ENCODE assay signal across 10 cellular contexts in the genomic region with DNA sequence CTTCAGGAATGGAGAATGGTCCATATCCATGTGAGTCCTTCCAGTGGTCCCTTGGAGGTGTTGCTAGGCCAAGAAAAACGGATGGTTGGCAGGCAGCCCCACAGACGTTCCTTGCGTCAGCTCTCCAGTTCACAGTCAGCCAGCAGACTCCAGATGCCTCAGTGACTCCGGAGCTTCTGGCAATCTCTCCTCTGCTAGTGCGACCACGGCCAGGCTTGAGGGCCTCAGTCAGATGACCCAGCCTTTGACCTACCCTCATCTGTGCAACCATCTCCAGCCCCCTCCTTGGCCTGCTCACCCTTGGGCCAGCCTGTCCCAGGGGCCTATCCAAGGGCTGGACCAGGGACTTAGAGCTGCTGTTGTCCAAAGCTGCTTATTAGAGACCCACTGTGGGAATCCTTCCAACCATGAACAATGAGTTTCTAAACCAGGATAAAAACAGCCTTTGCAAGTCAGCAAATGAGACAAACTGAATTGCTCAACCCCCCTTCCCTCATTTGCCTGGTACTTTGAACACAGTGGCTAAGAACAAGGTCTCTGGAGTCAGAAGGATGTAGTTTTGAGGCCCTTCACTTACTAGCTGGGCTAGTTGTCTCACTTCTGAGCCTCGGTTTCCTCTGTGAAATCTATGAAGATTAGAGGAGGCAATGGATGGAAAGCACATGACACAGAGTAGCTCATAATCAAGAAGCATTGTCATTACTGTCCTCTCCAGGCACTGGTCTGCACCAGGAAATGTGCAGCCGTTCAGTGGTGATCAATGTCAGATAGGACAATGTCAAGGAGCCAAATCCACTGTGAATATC. TPM values are rescaled to one million over a fixed set of nuclear protein-coding genes. Genes with fewer than 3 reads are reported as not detected.
DNase-seq lines count a peak whose midpoint lies in the region; ATAC-seq and TF ChIP-seq lines count a peak whose summit lies in the region.
"Had no signal": no experiment of that assay in that cellular context is flagged by ENCODE, and none has a peak within 500 bp of the region (broad histone marks: within the 10 kb centered on the region; RNA-seq: fewer than 3 reads in every experiment).

No MANE protein-coding gene starts in this region.

- peaks cover 15% of the 10 kb centered on the region for H3K36me3 ChIP-seq in Panc1 (ENCODE audit: control insufficient read depth, insufficient read depth, low read length)
- H3K36me3 ChIP-seq in suprapubic skin, result peaks cover 20% of the 10 kb centered on the region
- H3K36me3 ChIP-seq in A673 (ENCODE audit: insufficient read depth, low read length, poor library complexity, severe bottlenecking), result peaks cover 33% of the 10 kb centered on the region

- no peak for DNase-seq in Panc1 (ENCODE audit: low read depth, low spot score)
- DNase-seq in fibroblast of gingiva (ENCODE audit: low read depth), result peak; percentile 33
- peak; percentile 88 for DNase-seq in midbrain (lab: John Stamatoyannopoulos, UW)
- peak; percentile 85 to 90 for DNase-seq in suprapubic skin (ENCODE audit: low spot score in 2 of 2)
- no peak for DNase-seq in A673 (ENCODE audit: low spot score)
- DNase-seq in MV-4-11 (lab: John Stamatoyannopoulos, UW), result no peak
- DNase-seq in activated gamma-delta T cell treated with Interleukin-2 at 50 U/mL for 16 hours, result no peak
- DNase-seq: GF-D8 had no signal

- POLR2A ChIA-PET in Panc1 (lab: Charles Lee) (no interaction called here), A673 (lab: Charles Lee; ENCODE audit: low non-redundant PET) (no interaction called here)

- intact Hi-C loops in Panc1 (cut with micrococcal nuclease; ENCODE audit: unreplicated experiment) (no loop called here), A673 (cut with micrococcal nuclease; ENCODE audit: unreplicated experiment) (no loop called here)

- CTCF ChIA-PET in Panc1 (lab: Charles Lee), result interaction anchor here (0.6 kb wide), 1 partner anchor 164 kb away, joined by 3 read pairs; no protein-coding TSS in a partner anchor
- CTCF ChIA-PET in A673 (lab: Charles Lee), result interaction anchor here (1.0 kb wide), 1 partner anchor 100 kb away, joined by 3 read pairs; no protein-coding TSS in a partner anchor

- BruUV-seq in Panc1 (replicated peaks; lab: Mats Ljungman, UMichigan) (no TSS peak), A673 (replicated peaks; lab: Mats Ljungman, UMichigan) (no TSS peak)

- in situ Hi-C loops in Panc1 (cut with HindIII; ENCODE audit: low pct_unique_long_range_greater_than_20kb, low sequenced_read_pairs), result no loop called here

- H3K27ac ChIP-seq in Panc1 (ENCODE audit: low read length) (no peak overlapping the region), suprapubic skin (peak overlapping the region; percentile 28), A673 (ENCODE audit: low read depth, low read length, poor library complexity, severe bottlenecking) (no peak overlapping the region)
- H3K27ac ChIP-seq: parathyroid adenoma had no signal

- ATAC-seq in Panc1 (0 out of 2 replicates have a peak, but pooled peaks have one; percentile 19), HG02970 (IDR thresholded peaks at IDR 0.05; ENCODE audit: low FRiP score, unreplicated experiment) (no peak)

- no peak for TF ChIP-seq EP300 in suprapubic skin (IDR thresholded peaks at IDR 0.05)

- H3K9me3 ChIP-seq in Panc1 (ENCODE audit: control insufficient read depth, insufficient read depth, low read depth, low read length) (no peaks in the 10 kb centered on the region), suprapubic skin (no peaks in the 10 kb centered on the region), A673 (ENCODE audit: low read depth, low read length, poor library complexity, severe bottlenecking) (no peaks in the 10 kb centered on the region)

- no peak for TF ChIP-seq CTCF in Panc1 (IDR thresholded peaks at IDR 0.05)
- TF ChIP-seq CTCF in suprapubic skin (IDR thresholded peaks at IDR 0.05), result no peak
- no peak for TF ChIP-seq CTCF in A673 (conservative IDR thresholded peaks at IDR 0.05; ENCODE audit: low read depth, low read length)

- no peaks in the 10 kb centered on the region for H3K4me1 ChIP-seq in Panc1 (ENCODE audit: control insufficient read depth, insufficient read depth, low read length)
- peaks cover 10% of the 10 kb centered on the region for H3K4me1 ChIP-seq in suprapubic skin
- H3K4me1 ChIP-seq in A673 (ENCODE audit: insufficient read depth, low read length, poor library complexity, severe bottlenecking), result no peaks in the 10 kb centered on the region
- H3K4me1 ChIP-seq: parathyroid adenoma had no signal

- 84% methylated on average over 3 of the region's 8 CpGs for WGBS in suprapubic skin

- no peaks in the 10 kb centered on the region for H3K27me3 ChIP-seq in Panc1 (ENCODE audit: control insufficient read depth, insufficient read depth, low read length)
- no peaks in the 10 kb centered on the region for H3K27me3 ChIP-seq in suprapubic skin
- H3K27me3 ChIP-seq in A673 (replicated peaks; ENCODE audit: insufficient read depth, low read depth, low read length, poor library complexity), result no peaks in the 10 kb centered on the region

- TF ChIP-seq POLR2A in suprapubic skin (IDR thresholded peaks at IDR 0.05), result no peak

- no peak overlapping the region for H3K4me3 ChIP-seq in Panc1 (ENCODE audit: low read depth in 2 of 2, low read length in 2 of 2)
- no peak overlapping the region for H3K4me3 ChIP-seq in suprapubic skin
- H3K4me3 ChIP-seq in A673 (ENCODE audit: low read depth, low read length, poor library complexity, severe bottlenecking), result no peak overlapping the region

RNA-seq across cellular contexts. Expression of gene ANP32A, which starts 44.8 kb away (rescaled TPM):
- total RNA-seq in Panc1 (2021; ENCODE audit: unreplicated experiment), result 226 TPM
- polyA plus RNA-seq in Panc1 (2012; ENCODE audit: insufficient read length), result 274 TPM
- total RNA-seq in suprapubic skin, result 100 to 1,000 TPM in 1 of 4 donors, 10 to 100 TPM in 3; 25.5 to 101 (median 31.3) TPM
- total RNA-seq in A673 (2021), result 331 and 370 TPM in 2 replicates

Comparison
In these comparisons a context has a peak if more than half of its experiments do, and no peak if none do; other contexts are left out.
1. DNase-seq: peak in fibroblast of gingiva (single experiment), midbrain (single experiment) and suprapubic skin (2 of 2); none in Panc1 (single experiment), A673 (single experiment), MV-4-11 (single experiment) and activated gamma-delta T cell treated with Interleukin-2 at 50 U/mL for 16 hours (single experiment).